Comparison of ENCODE assay signal across 1 cellular context in genomic region chr11:60912851-60913550, GRCh38.
TF ChIP-seq lines count a peak whose summit lies in the region.

No MANE protein-coding gene starts in this region.

TF ChIP-seq in IMR-90, 13 proteins besides CTCF, POLR2A, EP300 and RAD21:
- TF ChIP-seq MAFK (IDR thresholded peaks at IDR 0.05; ENCODE audit: low read depth, low read length) (no peak), NFE2L2 (IDR thresholded peaks at IDR 0.05; ENCODE audit: low read depth, low read length) (no peak), CEBPB (IDR thresholded peaks at IDR 0.05; ENCODE audit: low read depth, low read length) (no peak), MAZ (IDR thresholded peaks at IDR 0.05; ENCODE audit: borderline replicate concordance, low read depth, low read length) (no peak), CHD1 (IDR thresholded peaks at IDR 0.05; ENCODE audit: low read depth, low read length) (no peak)
